Comparison of ENCODE assay signal across 8 cellular contexts in genomic region chr10:119595134-119595714, GRCh38. TPM values are rescaled to one million over a fixed set of nuclear protein-coding genes. Genes with fewer than 3 reads are reported as not detected.
A peak's percentile ranks its signal among the peaks of the same experiment; 100 is the strongest.
DNase-seq lines count a peak whose midpoint lies in the region; ATAC-seq, FAIRE-seq and TF ChIP-seq lines count a peak whose summit lies in the region.

No MANE protein-coding gene starts in this region.

- H3K4me1 ChIP-seq in right atrium auricular region, result peaks cover 0 to 49% of the 10 kb centered on the region in 2 donors
- peaks cover 32 to 51% of the 10 kb centered on the region in 2 donors for H3K4me1 ChIP-seq in adrenal gland (replicated peaks in 1 of 2)
- peaks cover 18 to 58% (median 50%) of the 10 kb centered on the region in 4 donors for H3K4me1 ChIP-seq in transverse colon

- in situ Hi-C loops in transverse colon (cut with MboI; ENCODE audit: low pct_ligation_motif_present in 1 of 4, low pct_unique_long_range_greater_than_20kb in 1 of 4, low sequenced_read_pairs in 3 of 4), result no loop called here

- no peak for TF ChIP-seq EP300 in transverse colon (IDR thresholded peaks at IDR 0.05; ENCODE audit: low read depth)

- TF ChIP-seq CTCF in right atrium auricular region (IDR thresholded peaks at IDR 0.05), result no peak
- no peak for TF ChIP-seq CTCF in adrenal gland (IDR thresholded peaks at IDR 0.05)
- no peak for TF ChIP-seq CTCF in transverse colon (IDR thresholded peaks at IDR 0.05)

- H3K27ac ChIP-seq in right atrium auricular region (peak overlapping the region; percentile 96 to 98), adrenal gland (peak overlapping the region in 3 of 5 donors; percentile 87 to 99 (median 98)), transverse colon (peak overlapping the region; percentile 97 to 100 (median 99))

- no peaks in the 10 kb centered on the region for H3K36me3 ChIP-seq in right atrium auricular region
- H3K36me3 ChIP-seq in adrenal gland (replicated peaks in 1 of 2), result no peaks in the 10 kb centered on the region
- peaks cover 0 to 5% (median 0%) of the 10 kb centered on the region in 4 donors for H3K36me3 ChIP-seq in transverse colon

- 17 to 23% (median 18%) methylated on average over 7 of the region's 7 CpGs for WGBS in adrenal gland, 4 donors
- 5 to 10% methylated on average over 7 of the region's 7 CpGs for WGBS in transverse colon (ENCODE audit: low coverage in 1 of 2), 2 donors

- FAIRE-seq in urothelium cell line (lab: Jason Lieb, UNC), result no peak

- H3K27me3 ChIP-seq in right atrium auricular region (no peaks in the 10 kb centered on the region), adrenal gland (no peaks in the 10 kb centered on the region), transverse colon (no peaks in the 10 kb centered on the region)

- no peak for TF ChIP-seq POLR2A in adrenal gland (IDR thresholded peaks at IDR 0.05)
- no peak for TF ChIP-seq POLR2A in transverse colon (IDR thresholded peaks at IDR 0.05)

- intact Hi-C loops in Right ventricle myocardium inferior (cut with DNase I) (loop anchor here (5.0 kb wide), 1 partner anchor 132 kb away; the partner anchor contains the start of gene INPP5F), adrenal gland (cut with DNase I) (no loop called here), transverse colon (cut with DNase I; ENCODE audit: low total_unique reads) (loop anchor here (10.0 kb wide), 1 partner anchor 50 kb away; the partner anchor contains the start of gene RGS10)

- H3K9me3 ChIP-seq in right atrium auricular region (no peaks in the 10 kb centered on the region), adrenal gland (replicated peaks in 1 of 3) (no peaks in the 10 kb centered on the region), transverse colon (no peaks in the 10 kb centered on the region)

- no peak for DNase-seq in right atrium auricular region (ENCODE audit: low spot score)
- DNase-seq in Right ventricle myocardium inferior (ENCODE audit: missing footprints), result no peak
- no peak for DNase-seq in adrenal gland
- DNase-seq in kidney tubule cell (ENCODE audit: low spot score), result peak; percentile 62
- DNase-seq in transverse colon, result no peak
- DNase-seq in urothelium cell line (ENCODE audit: low spot score), result no peak

- ATAC-seq in Right ventricle myocardium inferior (no peak), HG02642 (IDR thresholded peaks at IDR 0.05; ENCODE audit: poor library complexity, unreplicated experiment) (no peak), HG02678 (IDR thresholded peaks at IDR 0.05; ENCODE audit: unreplicated experiment) (no peak)

- H3K4me3 ChIP-seq in right atrium auricular region, result peak overlapping the region; percentile 63 to 76
- H3K4me3 ChIP-seq in adrenal gland, result peak overlapping the region in 2 of 4 donors; percentile 81 to 84
- H3K4me3 ChIP-seq in transverse colon, result peak overlapping the region; percentile 55 to 95 (median 80)

RNA-seq across cellular contexts. Expression of gene TIAL1, which starts 1.5 kb away (rescaled TPM):
- 10 to 100 TPM; 32.5 to 39.2 TPM for total RNA-seq in right atrium auricular region
- 74.0 TPM for total RNA-seq in Right ventricle myocardium inferior
- 10 to 100 TPM; 30.7 to 99.8 (median 76.9) TPM for total RNA-seq in adrenal gland
- 10 to 100 TPM; 45.4 to 92.6 (median 47.8) TPM for polyA plus RNA-seq in adrenal gland
- 100 to 1,000 TPM in 1 of 4 donors, 10 to 100 TPM in 3; 35.2 to 117 (median 66.7) TPM for total RNA-seq in transverse colon

RNA-seq across cellular contexts. Expression of gene RGS10, which starts 52.7 kb away (rescaled TPM):
- total RNA-seq in right atrium auricular region (10 to 100 TPM in 1 of 2 donors, 1 to 10 TPM in 1; 7.8 to 10.8 TPM), Right ventricle myocardium inferior (7.2 TPM), adrenal gland (10 to 100 TPM in 7 of 8 donors, 1 to 10 TPM in 1; 9.7 to 28.1 (median 15.7) TPM), transverse colon (10 to 100 TPM; 26.3 to 47.1 (median 38.8) TPM)
- 10 to 100 TPM; 12.4 to 26.0 (median 19.8) TPM for polyA plus RNA-seq in adrenal gland

RNA-seq across cellular contexts. Expression of gene BAG3, which starts 56.0 kb away (rescaled TPM):
- total RNA-seq in right atrium auricular region (100 to 1,000 TPM; 126 to 152 TPM), Right ventricle myocardium inferior (152 TPM), adrenal gland (10 to 100 TPM; 25.6 to 49.3 (median 33.7) TPM), transverse colon (10 to 100 TPM; 22.5 to 85.7 (median 32.4) TPM)
- polyA plus RNA-seq in adrenal gland, result 10 to 100 TPM; 13.5 to 48.0 (median 15.0) TPM

Comparison
In these comparisons a context has a peak if more than half of its experiments do, and no peak if none do; other contexts are left out.
1. intact Hi-C loops: an anchor here in Right ventricle myocardium inferior (5.0 kb wide) and transverse colon (10.0 kb wide); none called in adrenal gland.